ENCODE assay signal across 19 cellular contexts in genomic region chr2:46386763-46387162, GRCh38.
DNase-seq lines count a peak whose midpoint lies in the region; ATAC-seq and TF ChIP-seq lines count a peak whose summit lies in the region.
"Had no signal": no experiment of that assay in that cellular context is flagged by ENCODE, and none has a peak within 500 bp of the region (broad histone marks: within the 10 kb centered on the region; RNA-seq: fewer than 3 reads in every experiment).

No MANE protein-coding gene starts in this region.

- no peak for TF ChIP-seq POLR2A in breast epithelium (IDR thresholded peaks at IDR 0.05)

- intact Hi-C loops in MCF 10A (cut with micrococcal nuclease), result loop anchor here (1.0 kb wide), 2 partner anchors 23 to 75 kb away; no protein-coding TSS in a partner anchor
- intact Hi-C loops in breast epithelium (cut with DNase I; ENCODE audit: low total_unique reads), result no loop called here

- H3K27ac Mint-ChIP-seq in MCF 10A (ENCODE audit: low read depth, unreplicated experiment), result peak overlapping the region; percentile 46
- H3K27ac Mint-ChIP-seq in type B pancreatic cell, result peak overlapping the region; percentile 23
- H3K27ac Mint-ChIP-seq in stimulated activated memory B cell treated with anti-CD40 and anti-IgM and Interleukin-4, amounts not matched to agents 10 μg/mL and 1 μg/mL and 100 μg/mL, for 72 hours, result no peak overlapping the region
- H3K27ac Mint-ChIP-seq: CD8-positive, alpha-beta memory T cell had no signal

- peaks cover 62% of the 10 kb centered on the region for H3K36me3 Mint-ChIP-seq in MCF 10A (ENCODE audit: insufficient read depth, unreplicated experiment)
- H3K36me3 Mint-ChIP-seq in type B pancreatic cell, result peaks cover 15% of the 10 kb centered on the region
- no peaks in the 10 kb centered on the region for H3K36me3 Mint-ChIP-seq in stimulated activated memory B cell treated with anti-CD40 and anti-IgM and Interleukin-4, amounts not matched to agents 10 μg/mL and 1 μg/mL and 100 μg/mL, for 72 hours

- DNase-seq in MCF 10A (ENCODE audit: unreplicated experiment), result no peak
- DNase-seq in breast epithelium (ENCODE audit: low spot score in 2 of 2), result no peak
- DNase-seq in RWPE2 (ENCODE audit: low spot score), result no peak
- no peak for DNase-seq in type B pancreatic cell (ENCODE audit: extremely low spot score, unreplicated experiment)
- DNase-seq in stimulated activated naive CD4-positive, alpha-beta T cell (lab: John Stamatoyannopoulos, UW), result no peak
- DNase-seq: CD8-positive, alpha-beta memory T cell; DND-41; GF-D8; NCI-H1930; NCI-H2171; NCI-H446 treated with DMSO at 0.1 percent for 48 hours; NCI-H774; SHP77 had no signal

- BruUV-seq in MCF 10A (replicated peaks; lab: Mats Ljungman, UMichigan), result no TSS peak

- TF ChIP-seq CTCF in MCF 10A (IDR thresholded peaks at IDR 0.05; ENCODE audit: unreplicated experiment) (no peak), breast epithelium (IDR thresholded peaks at IDR 0.05) (no peak), RWPE2 (IDR thresholded peaks at IDR 0.05; ENCODE audit: poor library complexity, severe bottlenecking) (no peak), neutrophil (IDR thresholded peaks at IDR 0.05) (no peak), type B pancreatic cell (conservative IDR thresholded peaks at IDR 0.05) (no peak)

- no peaks in the 10 kb centered on the region for H3K4me1 ChIP-seq in breast epithelium
- H3K4me1 ChIP-seq in RWPE2 (ENCODE audit: insufficient read depth, poor library complexity, severe bottlenecking), result peaks cover 12% of the 10 kb centered on the region
- peaks cover 38 to 45% of the 10 kb centered on the region in 2 experiments for H3K4me1 ChIP-seq in neutrophil (ENCODE audit: control insufficient read depth in 1 of 2, insufficient read depth in 1 of 2, low read depth in 1 of 2, low read length in 1 of 2)

- H3K4me1 Mint-ChIP-seq in MCF 10A (ENCODE audit: insufficient read depth, unreplicated experiment) (peaks cover 15% of the 10 kb centered on the region), type B pancreatic cell (ENCODE audit: unreplicated experiment) (no peaks in the 10 kb centered on the region)
- H3K4me1 Mint-ChIP-seq in stimulated activated memory B cell treated with anti-CD40 and anti-IgM and Interleukin-4, amounts not matched to agents 10 μg/mL and 1 μg/mL and 100 μg/mL, for 72 hours, result no peaks in the 10 kb centered on the region

- H3K4me3 ChIP-seq in breast epithelium (no peak overlapping the region), RWPE2 (ENCODE audit: severe bottlenecking) (no peak overlapping the region), neutrophil (ENCODE audit: low read depth in 1 of 2, low read length in 1 of 2) (no peak overlapping the region)
- H3K4me3 ChIP-seq: MG63 had no signal

- H3K27me3 Mint-ChIP-seq in MCF 10A (ENCODE audit: insufficient read depth, unreplicated experiment) (no peaks in the 10 kb centered on the region), type B pancreatic cell (no peaks in the 10 kb centered on the region)
- peaks cover 41% of the 10 kb centered on the region for H3K27me3 Mint-ChIP-seq in stimulated activated memory B cell treated with anti-CD40 and anti-IgM and Interleukin-4, amounts not matched to agents 10 μg/mL and 1 μg/mL and 100 μg/mL, for 72 hours

- H3K27ac ChIP-seq in breast epithelium, result peak overlapping the region in 1 of 2 donors; percentile 33
- peak overlapping the region; percentile 66 for H3K27ac ChIP-seq in RWPE2 (ENCODE audit: poor library complexity, severe bottlenecking)
- H3K27ac ChIP-seq in neutrophil, result peak overlapping the region; percentile 80
- H3K27ac ChIP-seq: KMS-11 had no signal

- H3K4me3 Mint-ChIP-seq in MCF 10A (ENCODE audit: unreplicated experiment) (no peak overlapping the region), type B pancreatic cell (no peak overlapping the region)
- no peak overlapping the region for H3K4me3 Mint-ChIP-seq in stimulated activated memory B cell treated with anti-CD40 and anti-IgM and Interleukin-4, amounts not matched to agents 10 μg/mL and 1 μg/mL and 100 μg/mL, for 72 hours

- CTCF ChIA-PET in MCF 10A (lab: Yijun Ruan, JAX), result interaction anchor here (0.6 to 3.2 kb wide), 11 partner anchors 9 to 501 kb away, joined by 3 to 15 read pairs (median 3); no protein-coding TSS in a partner anchor

- ATAC-seq in RWPE2 (ENCODE audit: low read depth) (no peak), HG03139 (IDR thresholded peaks at IDR 0.05; ENCODE audit: unreplicated experiment) (no peak)
- ATAC-seq in stimulated activated memory B cell treated with anti-CD40 and anti-IgM and Interleukin-4, amounts not matched to agents 10 μg/mL and 1 μg/mL and 100 μg/mL, for 72 hours, result no peak
- ATAC-seq: Panc1 had no signal

- H3K27me3 ChIP-seq in breast epithelium (no peaks in the 10 kb centered on the region), RWPE2 (ENCODE audit: insufficient read depth, poor library complexity, severe bottlenecking) (no peaks in the 10 kb centered on the region), neutrophil (no peaks in the 10 kb centered on the region)
- H3K27me3 ChIP-seq: MG63 had no signal

- H3K9me3 Mint-ChIP-seq in MCF 10A (ENCODE audit: unreplicated experiment), result no peaks in the 10 kb centered on the region
- H3K9me3 Mint-ChIP-seq in type B pancreatic cell, result peaks cover 4% of the 10 kb centered on the region
- no peaks in the 10 kb centered on the region for H3K9me3 Mint-ChIP-seq in stimulated activated memory B cell treated with anti-CD40 and anti-IgM and Interleukin-4, amounts not matched to agents 10 μg/mL and 1 μg/mL and 100 μg/mL, for 72 hours
- H3K9me3 Mint-ChIP-seq: CD8-positive, alpha-beta memory T cell had no signal

- POLR2A ChIA-PET in MCF 10A (lab: Yijun Ruan, JAX), result interaction anchor here (0.6 to 2.0 kb wide), 13 partner anchors 9 to 332 kb away, joined by 3 to 38 read pairs (median 3); partner anchors contain the start of gene EPAS1

- peaks cover 4% of the 10 kb centered on the region for H3K36me3 ChIP-seq in breast epithelium
- H3K36me3 ChIP-seq in RWPE2 (ENCODE audit: low read depth), result peaks cover 51% of the 10 kb centered on the region
- no peaks in the 10 kb centered on the region for H3K36me3 ChIP-seq in neutrophil

- H3K9me3 ChIP-seq in breast epithelium, result no peaks in the 10 kb centered on the region
- H3K9me3 ChIP-seq in RWPE2 (ENCODE audit: severe bottlenecking), result no peaks in the 10 kb centered on the region
- no peaks in the 10 kb centered on the region for H3K9me3 ChIP-seq in neutrophil
- H3K9me3 ChIP-seq: MG63 had no signal
